Comparison of ENCODE assay signal across 10 cellular contexts in genomic region chr22:38864361-38865191, GRCh38. TPM values are rescaled to one million over a fixed set of nuclear protein-coding genes. Genes with fewer than 3 reads are reported as not detected.
DNase-seq lines count a peak whose midpoint lies in the region; ATAC-seq, FAIRE-seq and TF ChIP-seq lines count a peak whose summit lies in the region.
"Had no signal": no experiment of that assay in that cellular context is flagged by ENCODE, and none has a peak within 500 bp of the region (broad histone marks: within the 10 kb centered on the region; RNA-seq: fewer than 3 reads in every experiment).

No MANE protein-coding gene starts in this region.

- FAIRE-seq in RCC 7860 (lab: Jason Lieb, UNC), result no peak

- no peak overlapping the region for H3K9ac ChIP-seq in muscle layer of colon (ENCODE audit: low read length)

- H3K4me3 ChIP-seq in muscle layer of colon (ENCODE audit: low read depth in 1 of 2, low read length in 2 of 2) (no peak overlapping the region), vagina (no peak overlapping the region)

- H3K9me3 ChIP-seq in muscle layer of colon (ENCODE audit: low read length) (no peaks in the 10 kb centered on the region), vagina (no peaks in the 10 kb centered on the region)

- TF ChIP-seq CTCF in vagina (IDR thresholded peaks at IDR 0.05), result no peak

- DNase-seq in activated effector memory CD4-positive, alpha-beta T cell treated with anti-CD3 and anti-CD28 coated beads, Interleukin-2, amount 50 U/mL, for 16 hours, result peak; percentile 62
- DNase-seq in activated effector memory CD4-positive, alpha-beta T cell treated with Interleukin-2 at 50 U/mL for 16 hours, result no peak
- DNase-seq in vagina (ENCODE audit: extremely low spot score in 2 of 2) (no peak), RCC 7860 (ENCODE audit: low spot score) (no peak)
- DNase-seq: effector CD8-positive, alpha-beta T cell; Kasumi-1 had no signal

- ATAC-seq in esophagus mucosa (peak; percentile 5), HG02623 (IDR thresholded peaks at IDR 0.05; ENCODE audit: unreplicated experiment) (no peak), GM18520 (IDR thresholded peaks at IDR 0.05; ENCODE audit: unreplicated experiment) (no peak)

- no peaks in the 10 kb centered on the region for H3K27me3 ChIP-seq in muscle layer of colon (ENCODE audit: control insufficient read depth in 1 of 2, insufficient read depth in 2 of 2, low read length in 2 of 2)
- H3K27me3 ChIP-seq in vagina, result no peaks in the 10 kb centered on the region

- H3K36me3 ChIP-seq in muscle layer of colon (ENCODE audit: insufficient read depth, low read length), result peaks cover 30% of the 10 kb centered on the region
- H3K36me3 ChIP-seq in vagina, result peaks cover 0 to 23% of the 10 kb centered on the region in 2 donors

- intact Hi-C loops in vagina (cut with DNase I), result loop anchor here (5.0 to 10.0 kb wide), 4 partner anchors 58 to 450 kb away; partner anchors contain the start of gene RPL3

- no peak for TF ChIP-seq POLR2A in vagina (IDR thresholded peaks at IDR 0.05)

- H3K27ac ChIP-seq in muscle layer of colon (ENCODE audit: low read depth, low read length) (peak overlapping the region; percentile 40), vagina (peak overlapping the region; percentile 47)

- H3K4me1 ChIP-seq in muscle layer of colon (ENCODE audit: insufficient read depth, low read length) (peaks cover 65% of the 10 kb centered on the region), vagina (peaks cover 69% of the 10 kb centered on the region)

RNA-seq across cellular contexts. Expression of gene CBX6, which starts 7.4 kb away (rescaled TPM):
- total RNA-seq in esophagus mucosa (5.6 TPM), vagina (31.7 TPM)

RNA-seq across cellular contexts. Expression of gene NPTXR, which starts 20.7 kb away (rescaled TPM):
- 0.44 TPM for total RNA-seq in esophagus mucosa
- 9.3 TPM for total RNA-seq in vagina
